ENCODE assay signal across 17 cellular contexts in genomic region chr20:62820962-62821725, GRCh38.
"Had no signal": no experiment of that assay in that cellular context is flagged by ENCODE, and none has a peak within 500 bp of the region (broad histone marks: within the 10 kb centered on the region; RNA-seq: fewer than 3 reads in every experiment).

No MANE protein-coding gene starts in this region.

- H3K36me3 ChIP-seq: esophagus squamous epithelium, gastroesophageal sphincter, sigmoid colon had no signal

- ATAC-seq: effector memory CD8-positive, alpha-beta T cell; gastroesophageal sphincter; psoas muscle; stimulated activated naive B cell treated with anti-CD40 and anti-IgM and Interleukin-4, amounts not matched to agents 10 μg/mL and 1 μg/mL and 100 μg/mL, for 72 hours; stimulated activated naive CD8-positive, alpha-beta T cell treated with anti-CD3 and anti-CD28 coated beads, Interleukin-15, amount 100 ng/mL, for 72 hours had no signal

- DNase-seq: effector memory CD8-positive, alpha-beta T cell; esophagus squamous epithelium; foreskin fibroblast; glutamatergic neuron; immature natural killer cell; mesendoderm; naive B cell; psoas muscle; sigmoid colon; stimulated activated CD4-positive, alpha-beta T cell treated with anti-CD3 and anti-CD28 coated beads, Interleukin-2, amount 100 ng/mL, for 24 hours; stimulated activated CD4-positive, alpha-beta T cell treated with anti-CD3 and anti-CD28 coated beads, Interleukin-4, amount 100 ng/mL, for 4 hours; stimulated activated naive B cell treated with anti-CD40 and anti-IgM and Interleukin-4, amounts not matched to agents 10 μg/mL and 1 μg/mL and 100 μg/mL, for 72 hours; stimulated activated naive CD8-positive, alpha-beta T cell treated with anti-CD3 and anti-CD28 coated beads, Interleukin-15, amount 100 ng/mL, for 72 hours had no signal

- FAIRE-seq: urothelium cell line had no signal

- H3K9me3 ChIP-seq: esophagus squamous epithelium, gastroesophageal sphincter, psoas muscle, sigmoid colon had no signal

- H3K27ac ChIP-seq: epithelial cell of prostate, esophagus squamous epithelium, psoas muscle, sigmoid colon, skin epidermis had no signal

- H3K4me3 ChIP-seq: esophagus squamous epithelium, gastroesophageal sphincter, psoas muscle, sigmoid colon, skin epidermis had no signal
